In genomic region chr5:143106175-143106574, GRCh38 we compare ENCODE assay signal across 8 cellular contexts.
DNase-seq lines count a peak whose midpoint lies in the region; ATAC-seq, FAIRE-seq and TF ChIP-seq lines count a peak whose summit lies in the region.

No MANE protein-coding gene starts in this region.

- DNase-seq in BE2C, result peak; percentile 43
- DNase-seq in HuH-7.5 (ENCODE audit: low spot score), result peak; percentile 34
- DNase-seq in WTC11 (ENCODE audit: low spot score), result peak; percentile 35
- DNase-seq in keratinocyte (ENCODE audit: low read depth, low spot score), result no peak
- DNase-seq in activated T-helper 2 cell treated with anti-CD3 and anti-CD28 coated beads, Interferon-gamma antibody, Interleukin-2, Interleukin-4, amounts not matched to agents 10 μg/mL and 5 μg/mL and 100 μg/mL, durations not matched to agents 14 hours and 24 hours and 36 hours (ENCODE audit: low spot score), result no peak
- DNase-seq in ecto neural progenitor cell (ENCODE audit: low spot score), result no peak
- no peak for DNase-seq in inferior parietal cortex (ENCODE audit: extremely low spot score)

- no peak overlapping the region for H3K4me3 ChIP-seq in BE2C (ENCODE audit: low read depth, low read length)
- no peak overlapping the region for H3K4me3 ChIP-seq in keratinocyte (ENCODE audit: control insufficient read depth in 2 of 3, extremely low read depth in 1 of 3, insufficient read depth in 2 of 3, low read depth in 1 of 3, low read length in 3 of 3)

- no peak overlapping the region for H3K4me2 ChIP-seq in keratinocyte (ENCODE audit: control insufficient read depth, extremely low read depth, insufficient read depth, low read depth, low read length)

- ATAC-seq in WTC11, result peak; percentile 40; the same call in 1 of the 2 replicates
- ATAC-seq in GM18907 (IDR thresholded peaks at IDR 0.05; ENCODE audit: unreplicated experiment), result no peak

- H4K20me1 ChIP-seq in keratinocyte (ENCODE audit: control insufficient read depth, extremely low read depth, insufficient read depth, low read length), result no peaks in the 10 kb centered on the region

- no peaks in the 10 kb centered on the region for H3K9me3 Mint-ChIP-seq in WTC11
- H3K9me3 Mint-ChIP-seq in activated T-helper 2 cell treated with anti-CD3 and anti-CD28 coated beads, Interferon-gamma antibody, Interleukin-2, Interleukin-4, amounts not matched to agents 10 μg/mL and 5 μg/mL and 100 μg/mL, durations not matched to agents 14 hours and 24 hours and 36 hours, result no peaks in the 10 kb centered on the region

- H3K4me1 ChIP-seq in BE2C (peaks cover 8% of the 10 kb centered on the region), keratinocyte (ENCODE audit: control insufficient read depth, extremely low read depth, insufficient read depth, low read length) (peaks cover 10% of the 10 kb centered on the region)

- H3K79me2 ChIP-seq in keratinocyte (ENCODE audit: control insufficient read depth, insufficient read depth, low read length), result no peaks in the 10 kb centered on the region

- CTCF ChIA-PET in WTC11 (lab: Charles Lee), result interaction anchor here (0.6 to 1.1 kb wide), 6 partner anchors 9 to 1036 kb away, joined by 3 to 4 read pairs (median 4); no protein-coding TSS in a partner anchor

- H3K27ac ChIP-seq in keratinocyte (ENCODE audit: control insufficient read depth, insufficient read depth, low read length), result no peak overlapping the region

- H2AFZ ChIP-seq in keratinocyte (ENCODE audit: control insufficient read depth, low read length), result no peak overlapping the region

- POLR2A ChIA-PET in WTC11 (lab: Charles Lee), result no interaction called here

- no peaks in the 10 kb centered on the region for H3K36me3 ChIP-seq in BE2C
- H3K36me3 ChIP-seq in keratinocyte (ENCODE audit: control insufficient read depth in 2 of 2, extremely low read depth in 1 of 2, insufficient read depth in 2 of 2, low read length in 2 of 2), result no peaks in the 10 kb centered on the region

- no peak overlapping the region for H3K9ac ChIP-seq in keratinocyte (ENCODE audit: control insufficient read depth, extremely low read depth, insufficient read depth, low read length)

- H3K9me3 ChIP-seq in BE2C, result no peaks in the 10 kb centered on the region
- no peaks in the 10 kb centered on the region for H3K9me3 ChIP-seq in keratinocyte (ENCODE audit: control insufficient read depth, low read depth, low read length)

- FAIRE-seq in keratinocyte (lab: Jason Lieb, UNC), result peak; percentile 20

- no peak overlapping the region for H3K27ac Mint-ChIP-seq in WTC11
- H3K27ac Mint-ChIP-seq in activated T-helper 2 cell treated with anti-CD3 and anti-CD28 coated beads, Interferon-gamma antibody, Interleukin-2, Interleukin-4, amounts not matched to agents 10 μg/mL and 5 μg/mL and 100 μg/mL, durations not matched to agents 14 hours and 24 hours and 36 hours, result no peak overlapping the region

- TF ChIP-seq CTCF in BE2C (IDR thresholded peaks at IDR 0.05; ENCODE audit: low read depth, low read length), result peak; percentile 51
- no peak for TF ChIP-seq CTCF in WTC11 (IDR thresholded peaks at IDR 0.05)
- TF ChIP-seq CTCF in keratinocyte (optimal IDR thresholded peaks at IDR 0.05 in 1 of 3, IDR thresholded peaks at IDR 0.05 in 1 of 3, conservative IDR thresholded peaks at IDR 0.05 in 1 of 3; ENCODE audit: extremely low read depth in 1 of 3, insufficient read depth in 2 of 3, low read length in 3 of 3), result peak in 1 of 3 experiments; percentile 77

- H3K27me3 ChIP-seq in BE2C, result no peaks in the 10 kb centered on the region
- no peaks in the 10 kb centered on the region for H3K27me3 ChIP-seq in keratinocyte (ENCODE audit: control insufficient read depth, extremely low read depth, insufficient read depth, low read length)

- H3K27me3 Mint-ChIP-seq in WTC11 (ENCODE audit: low read depth), result no peaks in the 10 kb centered on the region
- H3K27me3 Mint-ChIP-seq in activated T-helper 2 cell treated with anti-CD3 and anti-CD28 coated beads, Interferon-gamma antibody, Interleukin-2, Interleukin-4, amounts not matched to agents 10 μg/mL and 5 μg/mL and 100 μg/mL, durations not matched to agents 14 hours and 24 hours and 36 hours (ENCODE audit: low read depth), result no peaks in the 10 kb centered on the region

- peaks cover 31% of the 10 kb centered on the region for H3K4me1 Mint-ChIP-seq in WTC11
- peaks cover 46% of the 10 kb centered on the region for H3K4me1 Mint-ChIP-seq in activated T-helper 2 cell treated with anti-CD3 and anti-CD28 coated beads, Interferon-gamma antibody, Interleukin-2, Interleukin-4, amounts not matched to agents 10 μg/mL and 5 μg/mL and 100 μg/mL, durations not matched to agents 14 hours and 24 hours and 36 hours (ENCODE audit: low read depth)

- no peaks in the 10 kb centered on the region for H3K9me1 ChIP-seq in keratinocyte (ENCODE audit: control insufficient read depth, extremely low read depth, insufficient read depth, low read length)

- dilution Hi-C loops in keratinocyte (cut with MboI; ENCODE audit: extremely low pct_ligation_motif_present, low sequenced_read_pairs), result no loop called here

- intact Hi-C loops in activated T-helper 2 cell treated with anti-CD3 and anti-CD28 coated beads, Interferon-gamma antibody, Interleukin-2, Interleukin-4, amounts not matched to agents 10 μg/mL and 5 μg/mL and 100 μg/mL, durations not matched to agents 14 hours and 24 hours and 36 hours (cut with micrococcal nuclease), result loop anchor here (10.0 kb wide), 1 partner anchor 499 kb away; no protein-coding TSS in a partner anchor

- H3K4me3 Mint-ChIP-seq in WTC11, result no peak overlapping the region
- H3K4me3 Mint-ChIP-seq in activated T-helper 2 cell treated with anti-CD3 and anti-CD28 coated beads, Interferon-gamma antibody, Interleukin-2, Interleukin-4, amounts not matched to agents 10 μg/mL and 5 μg/mL and 100 μg/mL, durations not matched to agents 14 hours and 24 hours and 36 hours (ENCODE audit: low read depth), result no peak overlapping the region

- no peaks in the 10 kb centered on the region; the same call in 1 of the 2 replicates for H3K36me3 Mint-ChIP-seq in WTC11
- H3K36me3 Mint-ChIP-seq in activated T-helper 2 cell treated with anti-CD3 and anti-CD28 coated beads, Interferon-gamma antibody, Interleukin-2, Interleukin-4, amounts not matched to agents 10 μg/mL and 5 μg/mL and 100 μg/mL, durations not matched to agents 14 hours and 24 hours and 36 hours (ENCODE audit: low read depth), result peaks cover 9% of the 10 kb centered on the region

TF ChIP-seq in WTC11, 78 proteins besides CTCF, POLR2A, EP300 and RAD21:
- TF ChIP-seq OVOL2 (CRISPR knock-in tag; IDR thresholded peaks at IDR 0.05; ENCODE audit: borderline replicate concordance), result no peak
- TF ChIP-seq ZNF121 (CRISPR knock-in tag; IDR thresholded peaks at IDR 0.05), result no peak
- no peak for TF ChIP-seq TCF7 (CRISPR knock-in tag; IDR thresholded peaks at IDR 0.05; ENCODE audit: low read depth)
- TF ChIP-seq ZNF423 (CRISPR knock-in tag; IDR thresholded peaks at IDR 0.05), result no peak
- TF ChIP-seq, protein P1, sequence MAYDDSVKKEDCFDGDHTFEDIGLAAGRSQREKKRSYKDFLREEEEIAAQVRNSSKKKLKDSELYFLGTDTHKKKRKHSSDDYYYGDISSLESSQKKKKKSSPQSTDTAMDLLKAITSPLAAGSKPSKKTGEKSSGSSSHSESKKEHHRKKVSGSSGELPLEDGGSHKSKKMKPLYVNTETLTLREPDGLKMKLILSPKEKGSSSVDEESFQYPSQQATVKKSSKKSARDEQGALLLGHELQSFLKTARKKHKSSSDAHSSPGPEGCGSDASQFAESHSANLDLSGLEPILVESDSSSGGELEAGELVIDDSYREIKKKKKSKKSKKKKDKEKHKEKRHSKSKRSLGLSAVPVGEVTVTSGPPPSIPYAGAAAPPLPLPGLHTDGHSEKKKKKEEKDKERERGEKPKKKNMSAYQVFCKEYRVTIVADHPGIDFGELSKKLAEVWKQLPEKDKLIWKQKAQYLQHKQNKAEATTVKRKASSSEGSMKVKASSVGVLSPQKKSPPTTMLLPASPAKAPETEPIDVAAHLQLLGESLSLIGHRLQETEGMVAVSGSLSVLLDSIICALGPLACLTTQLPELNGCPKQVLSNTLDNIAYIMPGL (CRISPR knock-in tag; IDR thresholded peaks at IDR 0.05), result no peak

Comparison
In these comparisons a context has a peak if more than half of its experiments do, and no peak if none do; other contexts are left out.
1. DNase-seq: peak in BE2C (single experiment), HuH-7.5 (single experiment) and WTC11 (single experiment); none in keratinocyte (single experiment), activated T-helper 2 cell treated with anti-CD3 and anti-CD28 coated beads, Interferon-gamma antibody, Interleukin-2, Interleukin-4, amounts not matched to agents 10 μg/mL and 5 μg/mL and 100 μg/mL, durations not matched to agents 14 hours and 24 hours and 36 hours (single experiment), ecto neural progenitor cell (single experiment) and inferior parietal cortex (single experiment).